ENCODE assay signal across 17 cellular contexts in genomic region chr1:61266738-61267137, GRCh38.
"Had no signal": no experiment of that assay in that cellular context is flagged by ENCODE, and none has a peak within 500 bp of the region (broad histone marks: within the 10 kb centered on the region; RNA-seq: fewer than 3 reads in every experiment).

No MANE protein-coding gene starts in this region.

- H3K27me3 ChIP-seq: right atrium auricular region, tibial artery, upper lobe of left lung, uterus had no signal

- H3K4me1 ChIP-seq: uterus had no signal

- H3K9me3 ChIP-seq: right atrium auricular region, tibial artery, upper lobe of left lung, uterus had no signal

- H3K4me3 ChIP-seq: coronary artery, right atrium auricular region, tibial artery, upper lobe of left lung, uterus had no signal

- H3K36me3 ChIP-seq: right atrium auricular region, tibial artery, upper lobe of left lung, uterus had no signal

- FAIRE-seq: endothelial cell of umbilical vein, small intestine had no signal

- ATAC-seq: natural killer cell had no signal

- DNase-seq: effector CD4-positive, alpha-beta T cell; endodermal cell; erythroblast; foreskin melanocyte; head of caudate nucleus; hippocampal formation; natural killer cell; posterior cingulate gyrus; small intestine; stimulated activated CD4-positive, alpha-beta T cell treated with anti-CD3 and anti-CD28 coated beads, Interleukin-12 subunit alpha, Interleukin-12 subunit beta, amount 100 ng/mL, for 4 hours; stimulated activated naive CD4-positive, alpha-beta T cell; tibial artery; upper lobe of left lung; uterus had no signal

- H3K27ac ChIP-seq: coronary artery, right atrium auricular region, tibial artery, upper lobe of left lung, uterus had no signal
